Comparison of ENCODE assay signal across 16 cellular contexts in the genomic region with DNA sequence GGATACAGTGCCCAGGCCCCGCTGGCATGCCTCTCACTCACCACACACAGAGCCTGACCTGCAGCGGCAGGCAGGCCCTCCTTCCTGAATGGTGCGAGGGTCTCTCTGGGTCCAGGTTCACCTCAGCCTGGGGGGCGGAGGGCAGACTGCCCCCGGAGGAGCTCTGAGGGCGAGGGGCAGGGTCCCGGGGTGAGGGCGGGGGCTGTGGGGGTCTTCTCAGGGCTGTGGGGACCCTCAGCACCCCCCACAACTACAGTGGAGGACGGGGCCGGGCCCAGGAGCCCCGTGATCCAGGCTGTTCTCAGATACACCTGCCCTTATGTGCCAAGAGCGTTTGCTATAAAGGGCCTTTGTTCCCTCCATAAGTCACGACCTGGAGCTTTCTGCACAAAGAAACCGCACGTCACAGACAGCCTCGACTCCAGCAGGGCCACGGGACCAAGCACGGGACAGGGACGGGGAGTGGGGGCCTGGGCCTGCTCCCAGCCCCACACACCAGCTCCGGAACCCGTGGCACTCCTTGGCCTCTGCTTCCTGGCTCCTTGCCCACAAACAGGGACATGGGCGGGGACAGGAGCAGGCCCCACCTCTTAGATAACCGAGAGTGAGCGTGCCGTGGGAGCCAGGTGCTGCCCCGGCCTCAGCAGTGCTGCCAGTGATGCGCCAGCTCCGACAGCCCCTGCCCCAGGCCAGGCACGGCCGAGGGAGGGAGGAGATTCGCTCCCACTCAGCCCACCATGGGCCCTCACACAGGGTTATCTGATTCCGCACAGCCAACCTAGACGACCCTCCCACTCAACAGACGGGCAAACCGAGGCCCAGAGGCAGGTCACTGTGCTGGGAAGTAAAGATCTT.
A peak's percentile ranks its signal among the peaks of the same experiment; 100 is the strongest.
DNase-seq lines count a peak whose midpoint lies in the region; ATAC-seq and TF ChIP-seq lines count a peak whose summit lies in the region.
"Had no signal": no experiment of that assay in that cellular context is flagged by ENCODE, and none has a peak within 500 bp of the region (broad histone marks: within the 10 kb centered on the region; RNA-seq: fewer than 3 reads in every experiment).

No MANE protein-coding gene starts in this region.

- H3K27ac ChIP-seq in Panc1 (ENCODE audit: low read length) (peak overlapping the region; percentile 94), sigmoid colon (peak overlapping the region; percentile 94 to 99 (median 96))

- 28 to 75% methylated on average over 35 of the region's 35 CpGs for WGBS in sigmoid colon, 2 donors

- TF ChIP-seq CTCF in Panc1 (IDR thresholded peaks at IDR 0.05) = no peak
- TF ChIP-seq CTCF in glutamatergic neuron (IDR thresholded peaks at IDR 0.05; ENCODE audit: partially characterized antibody, unreplicated experiment) = no peak
- TF ChIP-seq CTCF in sigmoid colon (IDR thresholded peaks at IDR 0.05) = no peak

- DNase-seq in DMS 273 (lab: John Stamatoyannopoulos, UW; ENCODE audit: unreplicated experiment) = peak; percentile 19
- no peak for DNase-seq in DMS 273 treated with DMSO at 0.1 percent for 48 hours (lab: John Stamatoyannopoulos, UW)
- DNase-seq in Panc1 (ENCODE audit: low read depth, low spot score) = no peak
- DNase-seq in glutamatergic neuron = no peak
- peak; percentile 90 for DNase-seq in sigmoid colon
- no peak for DNase-seq in central memory CD4-positive, alpha-beta T cell
- DNase-seq: 8988T; activated CD4-positive, alpha-beta memory T cell treated with anti-CD3 and anti-CD28 coated beads for 36 hours; activated gamma-delta T cell; DND-41; kidney glomerular epithelial cell; occipital lobe; stimulated activated CD4-positive, alpha-beta T cell treated with anti-CD3 and anti-CD28 coated beads, Interleukin-4, amount 100 ng/mL, for 4 hours had no signal

- H3K4me3 ChIP-seq in Panc1 (ENCODE audit: low read depth in 2 of 2, low read length in 2 of 2) (no peak overlapping the region), sigmoid colon (no peak overlapping the region)

- H3K4me1 ChIP-seq in Panc1 (ENCODE audit: control insufficient read depth, insufficient read depth, low read length) = peaks cover 84% of the 10 kb centered on the region
- peaks cover 0 to 97% (median 91%) of the 10 kb centered on the region in 4 donors for H3K4me1 ChIP-seq in sigmoid colon

- TF ChIP-seq POLR2A in sigmoid colon (IDR thresholded peaks at IDR 0.05) = no peak

- in situ Hi-C loops in Panc1 (cut with HindIII; ENCODE audit: low pct_unique_long_range_greater_than_20kb, low sequenced_read_pairs) = no loop called here

- H3K9me3 Mint-ChIP-seq in glutamatergic neuron (ENCODE audit: unreplicated experiment) = peaks cover 24% of the 10 kb centered on the region
- H3K9me3 Mint-ChIP-seq: activated CD4-positive, alpha-beta memory T cell treated with anti-CD3 and anti-CD28 coated beads for 36 hours; T-helper 1 cell treated with Interleukin-12 subunit alpha and Interleukin-12 subunit beta and Interleukin-4 antibody, amounts not matched to agents 30 μg/mL and 1 μg/mL, for 36 hours had no signal

- POLR2A ChIA-PET in Panc1 (lab: Charles Lee) = interaction anchor here (0.6 kb wide), 1 partner anchor 145 kb away, joined by 3 read pairs; no protein-coding TSS in a partner anchor

- H3K4me3 Mint-ChIP-seq in glutamatergic neuron (ENCODE audit: unreplicated experiment) = no peak overlapping the region
- H3K4me3 Mint-ChIP-seq: activated CD4-positive, alpha-beta memory T cell treated with anti-CD3 and anti-CD28 coated beads for 36 hours; T-helper 1 cell treated with Interleukin-12 subunit alpha and Interleukin-12 subunit beta and Interleukin-4 antibody, amounts not matched to agents 30 μg/mL and 1 μg/mL, for 36 hours had no signal

- peak; percentile 3; the same call in 1 of the 2 replicates for ATAC-seq in Panc1
- ATAC-seq in HG03565 (IDR thresholded peaks at IDR 0.05; ENCODE audit: unreplicated experiment) = no peak
- no peak for ATAC-seq in GM21367 (IDR thresholded peaks at IDR 0.05; ENCODE audit: unreplicated experiment)

- H3K36me3 ChIP-seq in Panc1 (ENCODE audit: control insufficient read depth, insufficient read depth, low read length) = no peaks in the 10 kb centered on the region; the same call in 1 of the 2 replicates
- peaks cover 0 to 46% (median 21%) of the 10 kb centered on the region in 4 donors for H3K36me3 ChIP-seq in sigmoid colon

- CTCF ChIA-PET in Panc1 (lab: Charles Lee) = no interaction called here

- peak in 3 of 4 donors; percentile 77 to 93 (median 78) for TF ChIP-seq EP300 in sigmoid colon (IDR thresholded peaks at IDR 0.05)

- intact Hi-C loops in Panc1 (cut with micrococcal nuclease; ENCODE audit: unreplicated experiment) = loop anchor here (10.0 kb wide), 1 partner anchor 168 kb away; the partner anchor contains the start of gene NCOR2
- intact Hi-C loops in sigmoid colon (cut with DNase I) = no loop called here

- BruUV-seq in Panc1 (replicated peaks; lab: Mats Ljungman, UMichigan) = no TSS peak

- H3K36me3 Mint-ChIP-seq in glutamatergic neuron (ENCODE audit: unreplicated experiment) = peaks cover under 1% of the 10 kb centered on the region

- H3K27ac Mint-ChIP-seq in glutamatergic neuron (ENCODE audit: unreplicated experiment) = peak overlapping the region; percentile 99
- H3K27ac Mint-ChIP-seq: activated CD4-positive, alpha-beta memory T cell treated with anti-CD3 and anti-CD28 coated beads for 36 hours; T-helper 1 cell treated with Interleukin-12 subunit alpha and Interleukin-12 subunit beta and Interleukin-4 antibody, amounts not matched to agents 30 μg/mL and 1 μg/mL, for 36 hours had no signal

- H3K9me3 ChIP-seq in Panc1 (ENCODE audit: control insufficient read depth, insufficient read depth, low read depth, low read length) (no peaks in the 10 kb centered on the region), sigmoid colon (no peaks in the 10 kb centered on the region)

- peaks cover 30% of the 10 kb centered on the region for H3K4me1 Mint-ChIP-seq in glutamatergic neuron (ENCODE audit: low read depth, unreplicated experiment)

- H3K27me3 ChIP-seq in Panc1 (ENCODE audit: control insufficient read depth, insufficient read depth, low read length) = no peaks in the 10 kb centered on the region
- H3K27me3 ChIP-seq in sigmoid colon = no peaks in the 10 kb centered on the region

- H3K27me3 Mint-ChIP-seq in glutamatergic neuron (ENCODE audit: unreplicated experiment) = peaks cover 41% of the 10 kb centered on the region
- H3K27me3 Mint-ChIP-seq: activated CD4-positive, alpha-beta memory T cell treated with anti-CD3 and anti-CD28 coated beads for 36 hours had no signal

Comparison
In these comparisons a context has a peak if more than half of its experiments do, and no peak if none do; other contexts are left out.
1. DNase-seq: peak in DMS 273 (single experiment) and sigmoid colon (single experiment); none in DMS 273 treated with DMSO at 0.1 percent for 48 hours (single experiment), Panc1 (single experiment), glutamatergic neuron (single experiment) and central memory CD4-positive, alpha-beta T cell (single experiment).